Comparison of ENCODE assay signal across 31 cellular contexts in the genomic region with DNA sequence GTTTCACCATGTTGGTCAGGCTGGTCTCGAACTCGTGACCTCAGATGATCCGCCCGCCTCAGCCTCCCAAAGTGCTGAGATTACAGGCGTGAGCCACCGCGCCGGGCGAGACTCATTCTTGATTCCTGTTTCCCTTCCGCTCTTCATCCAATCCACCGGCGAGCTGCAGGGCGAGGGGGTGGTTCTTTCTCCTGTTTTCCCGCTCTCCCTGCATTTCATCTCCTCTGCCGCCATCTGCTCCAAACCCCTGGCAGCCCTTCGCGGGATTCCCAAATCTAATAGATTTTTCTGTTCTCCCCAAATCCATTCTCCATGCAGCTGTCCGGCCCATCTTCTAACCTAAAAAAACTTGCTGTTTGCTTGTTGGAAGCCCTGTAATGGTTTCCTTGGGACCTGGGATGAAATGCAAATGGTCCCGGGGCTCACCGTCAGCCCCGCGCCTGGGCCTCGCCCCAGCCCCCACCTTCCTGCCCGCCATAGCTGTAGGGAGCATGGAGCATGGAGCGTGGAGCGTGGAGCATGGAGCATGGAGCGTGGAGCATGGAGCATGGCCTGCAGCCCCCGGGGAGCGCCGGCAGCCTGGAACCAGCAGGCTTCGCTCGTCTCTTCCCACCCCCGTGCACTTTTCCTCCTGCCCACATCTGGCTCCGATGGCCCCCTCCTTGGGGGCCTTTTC. TPM values are rescaled to one million over a fixed set of nuclear protein-coding genes. Genes with fewer than 3 reads are reported as not detected.
DNase-seq lines count a peak whose midpoint lies in the region; ATAC-seq, FAIRE-seq and TF ChIP-seq lines count a peak whose summit lies in the region.
"Had no signal": no experiment of that assay in that cellular context is flagged by ENCODE, and none has a peak within 500 bp of the region (broad histone marks: within the 10 kb centered on the region; RNA-seq: fewer than 3 reads in every experiment).

No MANE protein-coding gene starts in this region.

- H4K5ac ChIP-seq in H9 (ENCODE audit: insufficient read length, low read depth, low read length) (peak overlapping the region; percentile 4), H1 (ENCODE audit: insufficient read length, low read depth, low read length) (peak overlapping the region; percentile 81)

- H2BK20ac ChIP-seq in H9 (ENCODE audit: low read depth, low read length, poor library complexity, severe bottlenecking) (no peak overlapping the region), H1 (ENCODE audit: low read length) (no peak overlapping the region)

- H2AFZ ChIP-seq in H9 (ENCODE audit: low read length) (no peak overlapping the region), H1 (ENCODE audit: low read length) (no peak overlapping the region), trophoblast cell (ENCODE audit: insufficient read depth, low read length, poor library complexity) (peak overlapping the region; percentile 75)

- H3K4me2 ChIP-seq in H9 (ENCODE audit: insufficient read depth, insufficient read length, low read length) = peak overlapping the region; percentile 84
- H3K4me2 ChIP-seq in H1 (ENCODE audit: insufficient read depth in 1 of 2, low read depth in 2 of 2, low read length in 2 of 2) = peak overlapping the region; percentile 71 to 94
- peak overlapping the region; percentile 55 for H3K4me2 ChIP-seq in trophoblast cell (ENCODE audit: low read length)

- TF ChIP-seq EP300 in H1 (IDR thresholded peaks at IDR 0.05; ENCODE audit: borderline replicate concordance in 1 of 2, low read depth in 2 of 2, low read length in 2 of 2) = no peak

- H3K9me3 Mint-ChIP-seq in H9 = peaks cover 4% of the 10 kb centered on the region in 2 experiments; a peak in 4 of 5 replicates

- CTCF ChIA-PET in H1 (lab: Charles Lee; ENCODE audit: partially characterized antibody) = no interaction called here

- H2BK12ac ChIP-seq in H9 (ENCODE audit: insufficient read length, low read depth, low read length) (peak overlapping the region; percentile 67), H1 (ENCODE audit: low read depth, low read length) (peak overlapping the region; percentile 39; the same call in 1 of the 2 replicates), trophoblast cell (ENCODE audit: low read length) (peak overlapping the region; percentile 27)

- no peak for ATAC-seq in HG03442 (IDR thresholded peaks at IDR 0.05; ENCODE audit: unreplicated experiment)
- no peak for ATAC-seq in HG02610 (IDR thresholded peaks at IDR 0.05; ENCODE audit: unreplicated experiment)
- ATAC-seq: HepG2; SK-N-SH treated with all-trans-retinoic acid at 6 μM for 48 hours; stimulated activated effector memory CD8-positive, alpha-beta T cell treated with anti-CD3 and anti-CD28 coated beads, Interleukin-12 subunit alpha, Interleukin-12 subunit beta, amount 100 ng/mL, for 72 hours had no signal

- H3K79me1 ChIP-seq in H9 (ENCODE audit: insufficient read depth, low read depth, low read length, poor library complexity, severe bottlenecking) (peaks cover 3% of the 10 kb centered on the region), H1 (ENCODE audit: low read depth, low read length) (peaks cover 5% of the 10 kb centered on the region), trophoblast cell (ENCODE audit: low read length) (peaks cover 9% of the 10 kb centered on the region)

- no peak overlapping the region for H3T11ph ChIP-seq in H9 (ENCODE audit: low read length)

- H3K79me2 ChIP-seq in H9 (ENCODE audit: insufficient read depth, low read length) (peaks cover 46% of the 10 kb centered on the region), H1 (ENCODE audit: control insufficient read depth in 1 of 2, insufficient read depth in 2 of 2, low read length in 2 of 2) (peaks cover 40 to 61% of the 10 kb centered on the region in 2 experiments), trophoblast cell (ENCODE audit: control insufficient read depth, insufficient read depth, low read length, poor library complexity) (peaks cover 16% of the 10 kb centered on the region)

- peak overlapping the region; percentile 100 for H3K9ac ChIP-seq in H9 (ENCODE audit: extremely low read depth, insufficient read length, low read length)
- peak overlapping the region; percentile 92 to 100 (median 96) for H3K9ac ChIP-seq in H1 (replicated peaks in 1 of 4; ENCODE audit: extremely low read depth in 1 of 4, low read depth in 3 of 4, low read length in 3 of 4)
- H3K9ac ChIP-seq in trophoblast cell (ENCODE audit: low read length) = peak overlapping the region; percentile 60

- H3K27ac ChIP-seq in H9 (ENCODE audit: insufficient read length, low read depth, low read length) (peak overlapping the region; percentile 64), H1 (ENCODE audit: low read depth, low read length) (peak overlapping the region; percentile 82), trophoblast cell (ENCODE audit: low read depth, low read length) (peak overlapping the region; percentile 79)
- H3K27ac ChIP-seq: uterus had no signal

- H2BK120ac ChIP-seq in H9 (ENCODE audit: low read depth, low read length, poor library complexity, severe bottlenecking) (peak overlapping the region; percentile 52), H1 (replicated peaks; ENCODE audit: low read depth, low read length) (no peak overlapping the region), trophoblast cell (ENCODE audit: insufficient read depth, low read length, poor library complexity) (peak overlapping the region; percentile 30)

- H3K23me2 ChIP-seq in H9 (ENCODE audit: insufficient read length, low read depth, low read length, poor library complexity, severe bottlenecking) (peaks cover 3% of the 10 kb centered on the region), H1 (ENCODE audit: low read depth, low read length) (peaks cover 11% of the 10 kb centered on the region)

- H3K4me1 Mint-ChIP-seq in H9 = peaks cover 34 to 42% of the 10 kb centered on the region in 2 experiments
- H3K4me1 Mint-ChIP-seq: stimulated activated effector memory CD8-positive, alpha-beta T cell treated with anti-CD3 and anti-CD28 coated beads, Interleukin-12 subunit alpha, Interleukin-12 subunit beta, amount 100 ng/mL, for 72 hours had no signal

- no peak for TF ChIP-seq CTCF in H9 (conservative IDR thresholded peaks at IDR 0.05)
- TF ChIP-seq CTCF in H1 (IDR thresholded peaks at IDR 0.05; ENCODE audit: control extremely low read depth in 1 of 3, insufficient read depth in 1 of 3, low read depth in 1 of 3, low read length in 3 of 3) = no peak

- H3K4me1 ChIP-seq in H9 (ENCODE audit: insufficient read depth, low read length) = peaks cover 7% of the 10 kb centered on the region; the same call in 1 of the 2 replicates
- H3K4me1 ChIP-seq in H1 (replicated peaks in 1 of 4; ENCODE audit: control insufficient read depth in 3 of 4, insufficient read depth in 4 of 4, low read length in 3 of 4) = peaks cover 7 to 19% (median 12%) of the 10 kb centered on the region in 4 experiments
- peaks cover 4 to 5% of the 10 kb centered on the region in 2 experiments for H3K4me1 ChIP-seq in trophoblast cell (ENCODE audit: control insufficient read depth in 1 of 2, insufficient read depth in 2 of 2, low read length in 2 of 2)
- H3K4me1 ChIP-seq: uterus had no signal

- H3K18ac ChIP-seq in H9 (ENCODE audit: insufficient read length, low read depth, low read length) (peak overlapping the region; percentile 93), H1 (ENCODE audit: extremely low read depth, low read length) (peak overlapping the region; percentile 78), trophoblast cell (ENCODE audit: low read length) (peak overlapping the region; percentile 93)

- H3K4ac ChIP-seq in H9 (ENCODE audit: low read depth, low read length) (peak overlapping the region; percentile 95; the same call in 1 of the 2 replicates), H1 (replicated peaks; ENCODE audit: insufficient read length, low read depth, low read length) (peak overlapping the region; percentile 37), trophoblast cell (ENCODE audit: low read depth, low read length) (peak overlapping the region; percentile 94)

- H3K4me3 Mint-ChIP-seq in H9 = peak overlapping the region; percentile 86 to 93
- H3K4me3 Mint-ChIP-seq: activated T-helper 1 cell treated with anti-CD3 and anti-CD28 coated beads, Interleukin-12 subunit alpha, Interleukin-12 subunit beta, Interleukin-2, Interleukin-4 antibody, amounts not matched to agents 30 ng/mL and 10 ng/mL and 1 ng/mL, durations not matched to agents 14 hours and 24 hours and 36 hours; stimulated activated effector memory CD8-positive, alpha-beta T cell treated with anti-CD3 and anti-CD28 coated beads, Interleukin-12 subunit alpha, Interleukin-12 subunit beta, amount 100 ng/mL, for 72 hours had no signal

- H2AK5ac ChIP-seq in H9 (ENCODE audit: insufficient read length, low read length) (no peak overlapping the region), H1 (ENCODE audit: low read depth, low read length) (no peak overlapping the region), trophoblast cell (ENCODE audit: low read length) (peak overlapping the region; percentile 90)

- H2BK5ac ChIP-seq in H9 (ENCODE audit: insufficient read length, low read length) (no peak overlapping the region), H1 (ENCODE audit: low read depth, low read length) (peak overlapping the region; percentile 95), trophoblast cell (ENCODE audit: low read depth, low read length, poor library complexity) (peak overlapping the region; percentile 85)

- H3K4me3 ChIP-seq in H1 (ENCODE audit: extremely low read depth in 1 of 4, insufficient read depth in 2 of 4, low read depth in 3 of 4, low read length in 4 of 4) (peak overlapping the region; percentile 72 to 99 (median 88)), trophoblast cell (ENCODE audit: low read depth, low read length) (peak overlapping the region; percentile 76)
- H3K4me3 ChIP-seq: uterus had no signal

- TF ChIP-seq POLR2A in H1 (IDR thresholded peaks at IDR 0.05; ENCODE audit: control extremely low read depth in 1 of 2, low read depth in 2 of 2, low read length in 2 of 2) = no peak; a peak in 2 of 3 replicates

- no peak for TF ChIP-seq RAD21 in H1 (IDR thresholded peaks at IDR 0.05 in 1 of 2, conservative IDR thresholded peaks at IDR 0.05 in 1 of 2; ENCODE audit: low read depth in 2 of 2, low read length in 2 of 2)

- peak overlapping the region; percentile 94 for H4K91ac ChIP-seq in H9 (ENCODE audit: insufficient read length, low read depth, low read length)
- H4K91ac ChIP-seq in H1 (replicated peaks; ENCODE audit: insufficient read length, low read length) = peak overlapping the region; percentile 92
- H4K91ac ChIP-seq in trophoblast cell (ENCODE audit: low read depth, low read length) = peak overlapping the region; percentile 87

- no CpG with 5 or more reads among the region's 34 CpGs for WGBS in H9 (ENCODE audit: extremely low coverage, insufficient read length, low lambda C conversion rate)
- WGBS in H1 (ENCODE audit: extremely low coverage in 1 of 2, insufficient coverage in 1 of 2, insufficient read length in 1 of 2, insufficient replicate concordance in 2 of 2, low coverage in 1 of 2, low lambda C conversion rate in 2 of 2, missing lambda C conversion rate in 1 of 2), 2 experiments = 1% methylated on average over 30 of the region's 34 CpGs; no CpG with 5 or more reads in 1 of the 2 experiments
- no CpG with 5 or more reads among the region's 34 CpGs for WGBS in trophoblast cell (ENCODE audit: extremely low coverage, insufficient coverage, insufficient read length)

- H3K27ac Mint-ChIP-seq in H9 = peak overlapping the region; percentile 96 to 98 (median 96)
- H3K27ac Mint-ChIP-seq: activated T-helper 1 cell treated with anti-CD3 and anti-CD28 coated beads, Interleukin-12 subunit alpha, Interleukin-12 subunit beta, Interleukin-2, Interleukin-4 antibody, amounts not matched to agents 30 ng/mL and 10 ng/mL and 1 ng/mL, durations not matched to agents 14 hours and 24 hours and 36 hours; stimulated activated effector memory CD8-positive, alpha-beta T cell treated with anti-CD3 and anti-CD28 coated beads, Interleukin-12 subunit alpha, Interleukin-12 subunit beta, amount 100 ng/mL, for 72 hours had no signal

- H4K8ac ChIP-seq in H9 (replicated peaks; ENCODE audit: insufficient read length, low read depth, low read length) (no peak overlapping the region), H1 (ENCODE audit: extremely low read depth, insufficient read depth, low read length) (peak overlapping the region; percentile 92; the same call in 1 of the 2 replicates), trophoblast cell (ENCODE audit: low read depth, low read length) (peak overlapping the region; percentile 79)

- H3K36me3 ChIP-seq in H1 (ENCODE audit: control insufficient read depth in 2 of 4, insufficient read depth in 4 of 4, low read length in 3 of 4) (peaks cover 25 to 48% (median 30%) of the 10 kb centered on the region in 4 experiments), trophoblast cell (ENCODE audit: control insufficient read depth in 1 of 2, insufficient read depth in 2 of 2, low read length in 2 of 2) (peaks cover 16 to 17% of the 10 kb centered on the region in 2 experiments)
- H3K36me3 ChIP-seq: uterus had no signal

- POLR2A ChIA-PET in H1 (lab: Charles Lee; ENCODE audit: partially characterized antibody) = interaction anchor here (0.9 to 18.1 kb wide), 8 partner anchors 13 to 219 kb away, joined by 3 to 228 read pairs (median 4); partner anchors contain the start of gene TRIML2

- no peak for FAIRE-seq in H1 (lab: Jason Lieb, UNC)
- FAIRE-seq: endometrium, HepG2, keratinocyte had no signal

- no peaks in the 10 kb centered on the region for H3K9me3 ChIP-seq in H9 (ENCODE audit: control insufficient read depth, low read depth, low read length)
- no peaks in the 10 kb centered on the region for H3K9me3 ChIP-seq in H1 (ENCODE audit: insufficient read depth in 2 of 2, low read depth in 1 of 2, low read length in 1 of 2)
- H3K9me3 ChIP-seq in trophoblast cell (ENCODE audit: insufficient read depth, low read depth, low read length) = peaks cover 2% of the 10 kb centered on the region
- H3K9me3 ChIP-seq: uterus had no signal

- H3K56ac ChIP-seq in H9 (ENCODE audit: insufficient read length, low read depth, low read length) (no peak overlapping the region), H1 (replicated peaks; ENCODE audit: insufficient read length, low read depth, low read length) (peak overlapping the region; percentile 77)

- H4K12ac ChIP-seq in trophoblast cell (ENCODE audit: low read depth, low read length) = peak overlapping the region; percentile 93

- H3K23ac ChIP-seq in H9 (ENCODE audit: insufficient read length, low read depth, low read length) (no peak overlapping the region), H1 (ENCODE audit: insufficient read length) (no peak overlapping the region), trophoblast cell (ENCODE audit: low read length) (no peak overlapping the region)

- no peak overlapping the region for H2BK15ac ChIP-seq in H9 (ENCODE audit: low read depth, low read length)
- H2BK15ac ChIP-seq in H1 (ENCODE audit: low read length) = no peak overlapping the region

- H3K36me3 Mint-ChIP-seq in H9 (ENCODE audit: insufficient read depth in 1 of 3, low read depth in 3 of 3) = peaks cover 43 to 60% (median 48%) of the 10 kb centered on the region in 3 experiments
- H3K36me3 Mint-ChIP-seq: stimulated activated effector memory CD8-positive, alpha-beta T cell treated with anti-CD3 and anti-CD28 coated beads, Interleukin-12 subunit alpha, Interleukin-12 subunit beta, amount 100 ng/mL, for 72 hours had no signal

- H3K14ac ChIP-seq in H9 (ENCODE audit: insufficient read depth, low read length) (peak overlapping the region; percentile 91), H1 (ENCODE audit: insufficient read length) (peak overlapping the region; percentile 77), trophoblast cell (ENCODE audit: low read length) (peak overlapping the region; percentile 94)

- H3K27me3 ChIP-seq in H9 (ENCODE audit: insufficient read depth, low read length) (no peaks in the 10 kb centered on the region), H1 (replicated peaks in 1 of 4; ENCODE audit: control insufficient read depth in 3 of 4, extremely low read depth in 1 of 4, insufficient read depth in 3 of 4, low read length in 3 of 4) (no peaks in the 10 kb centered on the region), trophoblast cell (ENCODE audit: insufficient read depth, low read length) (no peaks in the 10 kb centered on the region)

- 0 out of 2 replicates have a peak, but pooled peaks cover 1% of the 10 kb centered on the region for H3K27me3 Mint-ChIP-seq in H9 (ENCODE audit: low read depth)

- DNase-seq in H9 (peak; percentile 80), H1 (ENCODE audit: low read depth in 1 of 2, low spot score in 2 of 2) (peak in 1 of 2 experiments; percentile 70), iPS-NIHi7 (ENCODE audit: extremely low spot score) (peak; percentile 62), trophoblast cell (peak; percentile 27 to 37), SIG-M5 (lab: John Stamatoyannopoulos, UW) (no peak), NCI-H146 (lab: John Stamatoyannopoulos, UW) (no peak)
- DNase-seq: ACHN; activated CD4-positive, alpha-beta T cell treated with anti-CD3 and anti-CD28 coated beads, Interleukin-2, amount 50 U/mL, for 1 hour; activated naive CD4-positive, alpha-beta T cell treated with anti-CD3 and anti-CD28 coated beads, Interleukin-2, amount 50 U/mL, for 16 hours; cortex of kidney; NCI-H187; NCI-H526 treated with DMSO at 0.1 percent for 48 hours; RPMI8226; substantia nigra; T-helper 9 cell; uterus had no signal

- no peaks in the 10 kb centered on the region for H4K20me1 ChIP-seq in H9 (ENCODE audit: control insufficient read depth, insufficient read depth, insufficient read length)
- peaks cover 13 to 27% of the 10 kb centered on the region in 2 experiments for H4K20me1 ChIP-seq in H1 (replicated peaks in 1 of 2; ENCODE audit: control insufficient read depth in 1 of 2, insufficient read depth in 2 of 2, low read length in 2 of 2)

RNA-seq across cellular contexts. Expression of gene ZFP42, which starts 1.1 kb away (rescaled TPM):
- total RNA-seq in H9 (2021) = 191 and 193 TPM in 2 replicates
- 187 and 188 TPM in 2 replicates for total RNA-seq in H1 (2021; fragmentation: NEBNext Ultra II Directional; extraction: Animal tissue kit (Norgen Biotek cat#: 25700))
- 69.3 and 69.4 TPM in 2 replicates for polyA plus RNA-seq in H1 (2011; rRNA removed)
- 85.3 TPM for polyA plus RNA-seq in H1 (2011; cell fraction: cytosol; rRNA removed)
- polyA plus RNA-seq in H1 (2011; cell fraction: nucleus; rRNA removed) = 48.7 TPM
- 93.3 to 158 TPM (median 108 TPM) in 4 replicates for polyA plus RNA-seq in H1 (2012, experiment 1 of 2)
- 103 TPM for polyA plus RNA-seq in H1 (2012, experiment 2 of 2)
- 98.0 TPM for polyA plus RNA-seq in H1 (2013, experiment 1 of 2)
- 95.8 TPM for polyA plus RNA-seq in H1 (2013, experiment 2 of 2)
- polyA minus RNA-seq in H1 (2011; rRNA and poly(A)+ RNA removed) = 105 and 115 TPM in 2 replicates
- 101 TPM for polyA minus RNA-seq in H1 (2011; cell fraction: cytosol; rRNA and poly(A)+ RNA removed)
- polyA minus RNA-seq in H1 (2011; cell fraction: nucleus; rRNA and poly(A)+ RNA removed) = 49.8 TPM
- polyA plus RNA-seq in trophoblast cell (2013) = 49.0 and 49.5 TPM in 2 replicates
- total RNA-seq: H4, HepG2, LHCN-M2, lower leg skin, pulmonary artery endothelial cell, skeletal muscle tissue had no signal
- polyA plus RNA-seq: BJ, fibroblast of lung, HepG2 had no signal

Comparison
In these comparisons a context has a peak if more than half of its experiments do, and no peak if none do; other contexts are left out.
1. DNase-seq: peak in H9 (single experiment), iPS-NIHi7 (single experiment) and trophoblast cell (2 of 2); none in SIG-M5 (single experiment) and NCI-H146 (single experiment).
2. H3K4ac ChIP-seq: peak in every context shown above with its lines; median percentile 95 in H9; 94 in trophoblast cell; 37 in H1.
3. Peak in every context shown above with its lines, with median percentiles within 50 percentile points of each other: H2BK12ac ChIP-seq, H3K14ac ChIP-seq, H3K18ac ChIP-seq, H3K27ac ChIP-seq, H3K4me2 ChIP-seq, H3K9ac ChIP-seq and H4K91ac ChIP-seq.